ENCODE assay signal across 4 cellular contexts in the genomic region with DNA sequence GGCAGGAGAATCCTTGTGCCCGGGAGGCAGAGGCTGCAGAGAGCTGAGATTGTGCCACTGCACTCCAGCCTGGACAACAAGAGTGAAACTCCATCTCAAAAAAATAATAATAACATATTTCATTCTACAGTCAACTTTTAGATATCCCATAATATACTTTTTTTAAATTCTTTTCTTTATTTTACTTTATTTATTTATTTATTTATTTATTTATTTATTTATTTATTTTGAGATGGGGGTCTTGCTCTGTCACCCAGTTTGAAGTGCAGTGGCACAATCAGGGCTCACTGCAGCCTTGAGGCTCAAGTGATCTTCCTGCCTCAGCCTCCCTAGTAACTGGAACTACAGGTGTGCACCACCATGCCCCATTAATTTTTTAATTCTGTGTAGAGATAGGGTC. TPM values are rescaled to one million over a fixed set of nuclear protein-coding genes. Genes with fewer than 3 reads are reported as not detected.
"Had no signal": no experiment of that assay in that cellular context is flagged by ENCODE, and none has a peak within 500 bp of the region (broad histone marks: within the 10 kb centered on the region; RNA-seq: fewer than 3 reads in every experiment).

No MANE protein-coding gene starts in this region.

RNA-seq across cellular contexts. Expression of a gene that starts 3.9 kb away (rescaled TPM):
- total RNA-seq: LHCN-M2, M059J, MCF 10A, NCI-H460 had no signal
